In genomic region chr6:33390767-33391277, GRCh38 we compare ENCODE assay signal across 8 cellular contexts. TPM values are rescaled to one million over a fixed set of nuclear protein-coding genes. Genes with fewer than 3 reads are reported as not detected.
A peak's percentile ranks its signal among the peaks of the same experiment; 100 is the strongest.
DNase-seq lines count a peak whose midpoint lies in the region; ATAC-seq and TF ChIP-seq lines count a peak whose summit lies in the region.

No MANE protein-coding gene starts in this region.

- H3K4me3 Mint-ChIP-seq in activated naive CD4-positive, alpha-beta T cell treated with anti-CD3 and anti-CD28 coated beads, Interleukin-2, amount 10 ng/mL, durations not matched to agents 7 days and 5 days: peak overlapping the region; percentile 87

- peaks cover 29% of the 10 kb centered on the region for H3K36me3 Mint-ChIP-seq in activated naive CD4-positive, alpha-beta T cell treated with anti-CD3 and anti-CD28 coated beads, Interleukin-2, amount 10 ng/mL, durations not matched to agents 7 days and 5 days

- TF ChIP-seq POLR2A in adrenal gland (IDR thresholded peaks at IDR 0.05): no peak
- no peak for TF ChIP-seq POLR2A in right lobe of liver (IDR thresholded peaks at IDR 0.05)
- TF ChIP-seq POLR2A in transverse colon (IDR thresholded peaks at IDR 0.05): no peak

- H3K27me3 ChIP-seq in adrenal gland: no peaks in the 10 kb centered on the region
- H3K27me3 ChIP-seq in right lobe of liver: no peaks in the 10 kb centered on the region
- H3K27me3 ChIP-seq in transverse colon: no peaks in the 10 kb centered on the region

- CTCF ChIA-PET in activated naive CD4-positive, alpha-beta T cell treated with anti-CD3 and anti-CD28 coated beads, Interleukin-2, amount 10 ng/mL, durations not matched to agents 7 days and 5 days (lab: Charles Lee): interaction anchor here (0.7 to 2.0 kb wide), 18 partner anchors 9 to 310 kb away, joined by 3 to 10 read pairs (median 4); partner anchors contain the start of genes ZBTB22 and ZBTB9

- peak overlapping the region in 4 of 5 donors; percentile 75 to 94 (median 84) for H3K27ac ChIP-seq in adrenal gland
- peak overlapping the region; percentile 70 to 84 (median 84) for H3K27ac ChIP-seq in right lobe of liver
- peak overlapping the region; percentile 85 to 95 (median 90) for H3K27ac ChIP-seq in transverse colon

- 71 to 81% (median 72%) methylated on average over 9 of the region's 9 CpGs for WGBS in adrenal gland, 4 donors
- WGBS in right lobe of liver (ENCODE audit: insufficient coverage, low coverage, low lambda C conversion rate, missing lambda C conversion rate): 81% methylated on average over 9 of the region's 9 CpGs
- 81 to 97% methylated on average over 6 to 9 of the region's 9 CpGs for WGBS in transverse colon (ENCODE audit: low coverage in 1 of 2), 2 donors

- intact Hi-C loops in adrenal gland (cut with DNase I): no loop called here
- intact Hi-C loops in right lobe of liver (cut with DNase I): no loop called here
- intact Hi-C loops in transverse colon (cut with DNase I; ENCODE audit: low total_unique reads): no loop called here

- H3K36me3 ChIP-seq in adrenal gland (replicated peaks in 1 of 2) (no peaks in the 10 kb centered on the region), right lobe of liver (no peaks in the 10 kb centered on the region), transverse colon (no peaks in the 10 kb centered on the region)

- DNase-seq in activated naive CD4-positive, alpha-beta T cell treated with anti-CD3 and anti-CD28 coated beads, Interleukin-2, amount 10 ng/mL, durations not matched to agents 7 days and 5 days: no peak
- DNase-seq in activated naive CD4-positive, alpha-beta T cell (lab: John Stamatoyannopoulos, UW): no peak
- DNase-seq in adrenal gland: no peak
- DNase-seq in right lobe of liver: no peak
- DNase-seq in transverse colon: no peak
- DNase-seq in activated gamma-delta T cell treated with Interleukin-2 at 50 U/mL for 16 hours: no peak
- no peak for DNase-seq in SKM-1 treated with dmso at 0.1 percent for 144 hours (lab: John Stamatoyannopoulos, UW; ENCODE audit: unreplicated experiment)
- DNase-seq in globus pallidus (ENCODE audit: low spot score): no peak

- no peaks in the 10 kb centered on the region for H3K9me3 Mint-ChIP-seq in activated naive CD4-positive, alpha-beta T cell treated with anti-CD3 and anti-CD28 coated beads, Interleukin-2, amount 10 ng/mL, durations not matched to agents 7 days and 5 days

- peaks cover 7 to 8% of the 10 kb centered on the region in 2 donors for H3K4me1 ChIP-seq in adrenal gland (replicated peaks in 1 of 2)
- H3K4me1 ChIP-seq in right lobe of liver: peaks cover 0 to 9% (median 3%) of the 10 kb centered on the region in 4 donors
- peaks cover 4 to 20% (median 12%) of the 10 kb centered on the region in 4 donors for H3K4me1 ChIP-seq in transverse colon

- H3K9me3 ChIP-seq in adrenal gland (replicated peaks in 1 of 3) (no peaks in the 10 kb centered on the region), right lobe of liver (no peaks in the 10 kb centered on the region), transverse colon (no peaks in the 10 kb centered on the region)

- no peak for TF ChIP-seq EP300 in transverse colon (IDR thresholded peaks at IDR 0.05; ENCODE audit: low read depth)

- H3K4me1 Mint-ChIP-seq in activated naive CD4-positive, alpha-beta T cell treated with anti-CD3 and anti-CD28 coated beads, Interleukin-2, amount 10 ng/mL, durations not matched to agents 7 days and 5 days: peaks cover 47% of the 10 kb centered on the region

- H3K4me3 ChIP-seq in adrenal gland: no peak overlapping the region
- H3K4me3 ChIP-seq in right lobe of liver: peak overlapping the region in 1 of 3 donors; percentile 56
- peak overlapping the region in 1 of 4 donors; percentile 14 for H3K4me3 ChIP-seq in transverse colon

- no peak for ATAC-seq in right lobe of liver

- TF ChIP-seq CTCF in adrenal gland (IDR thresholded peaks at IDR 0.05) (no peak), right lobe of liver (IDR thresholded peaks at IDR 0.05) (no peak), transverse colon (IDR thresholded peaks at IDR 0.05) (no peak)

- in situ Hi-C loops in transverse colon (cut with MboI; ENCODE audit: low pct_ligation_motif_present in 1 of 4, low pct_unique_long_range_greater_than_20kb in 1 of 4, low sequenced_read_pairs in 3 of 4): no loop called here

- H3K27ac Mint-ChIP-seq in activated naive CD4-positive, alpha-beta T cell treated with anti-CD3 and anti-CD28 coated beads, Interleukin-2, amount 10 ng/mL, durations not matched to agents 7 days and 5 days: peak overlapping the region; percentile 97

- H3K27me3 Mint-ChIP-seq in activated naive CD4-positive, alpha-beta T cell treated with anti-CD3 and anti-CD28 coated beads, Interleukin-2, amount 10 ng/mL, durations not matched to agents 7 days and 5 days: peaks cover 4% of the 10 kb centered on the region

RNA-seq across cellular contexts. Expression of gene KIFC1, which starts 0.8 kb away (rescaled TPM):
- 1 to 10 TPM in 6 of 8 donors, under 1 TPM in 1, not detected in 1; 0.60 to 3.3 (median 1.6) TPM for total RNA-seq in adrenal gland
- polyA plus RNA-seq in adrenal gland: 1 to 10 TPM in 1 of 3 donors, under 1 TPM in 2; 0.74 to 1.4 (median 0.88) TPM
- 1 to 10 TPM in 3 of 6 experiments, under 1 TPM in 2, not detected in 1; 0.29 to 4.4 (median 1.3) TPM for total RNA-seq in right lobe of liver
- 10 to 100 TPM in 1 of 4 donors, 1 to 10 TPM in 3; 2.6 to 51.5 (median 5.8) TPM for total RNA-seq in transverse colon

RNA-seq across cellular contexts. Expression of gene PHF1, which starts 20.0 kb away (rescaled TPM):
- total RNA-seq in adrenal gland: 100 to 1,000 TPM in 1 of 8 donors, 10 to 100 TPM in 7; 50.5 to 102 (median 66.6) TPM
- 100 to 1,000 TPM in 2 of 3 donors, 10 to 100 TPM in 1; 36.6 to 410 (median 298) TPM for polyA plus RNA-seq in adrenal gland
- total RNA-seq in right lobe of liver: 10 to 100 TPM; 14.7 to 21.3 (median 18.3) TPM
- 100 to 1,000 TPM in 1 of 4 donors, 10 to 100 TPM in 3; 47.8 to 110 (median 48.4) TPM for total RNA-seq in transverse colon

RNA-seq across cellular contexts. Expression of gene CUTA, which starts 27.1 kb away (rescaled TPM):
- total RNA-seq in adrenal gland (100 to 1,000 TPM; 267 to 437 (median 306) TPM), right lobe of liver (100 to 1,000 TPM in 3 of 6 experiments, 10 to 100 TPM in 3; 81.4 to 114 (median 97.4) TPM), transverse colon (100 to 1,000 TPM in 2 of 4 donors, 10 to 100 TPM in 2; 18.9 to 134 (median 91.3) TPM)
- 100 to 1,000 TPM; 212 to 370 (median 213) TPM for polyA plus RNA-seq in adrenal gland

RNA-seq across cellular contexts. Expression of gene SYNGAP1, which starts 29.0 kb away (rescaled TPM):
- total RNA-seq in adrenal gland (10 to 100 TPM in 4 of 8 donors, 1 to 10 TPM in 4; 3.6 to 23.9 (median 10.3) TPM), right lobe of liver (1 to 10 TPM; 1.8 to 4.1 (median 2.8) TPM), transverse colon (10 to 100 TPM in 2 of 4 donors, 1 to 10 TPM in 2; 4.9 to 37.2 (median 11.1) TPM)
- 10 to 100 TPM in 1 of 3 donors, 1 to 10 TPM in 2; 5.0 to 73.5 (median 8.3) TPM for polyA plus RNA-seq in adrenal gland
